Comparison of ENCODE assay signal across 15 cellular contexts in genomic region chr1:2861143-2861987, GRCh38. TPM values are rescaled to one million over a fixed set of nuclear protein-coding genes. Genes with fewer than 3 reads are reported as not detected.
DNase-seq lines count a peak whose midpoint lies in the region; ATAC-seq and TF ChIP-seq lines count a peak whose summit lies in the region.
"Had no signal": no experiment of that assay in that cellular context is flagged by ENCODE, and none has a peak within 500 bp of the region (broad histone marks: within the 10 kb centered on the region; RNA-seq: fewer than 3 reads in every experiment).

No MANE protein-coding gene starts in this region.

- H3K36me3 ChIP-seq in right atrium auricular region (no peaks in the 10 kb centered on the region), osteoblast (ENCODE audit: insufficient read depth, low read length) (no peaks in the 10 kb centered on the region), WERI-Rb-1 (no peaks in the 10 kb centered on the region)

- H3K9me3 ChIP-seq in right atrium auricular region (no peaks in the 10 kb centered on the region), osteoblast (ENCODE audit: low read depth, low read length) (no peaks in the 10 kb centered on the region), WERI-Rb-1 (ENCODE audit: severe bottlenecking) (no peaks in the 10 kb centered on the region)

- H3K27ac Mint-ChIP-seq in natural killer cell treated with Interleukin-12 subunit alpha and Interleukin-12 subunit beta and Interleukin-15 and Interleukin-18, amount 100 ng/mL, for 72 hours = no peak overlapping the region
- H3K27ac Mint-ChIP-seq in natural killer cell = no peak overlapping the region
- H3K27ac Mint-ChIP-seq: CD4-positive, CD25-positive, alpha-beta regulatory T cell had no signal

- peaks cover 0 to 3% of the 10 kb centered on the region in 2 donors for H3K4me1 Mint-ChIP-seq in natural killer cell treated with Interleukin-12 subunit alpha and Interleukin-12 subunit beta and Interleukin-15 and Interleukin-18, amount 100 ng/mL, for 72 hours (ENCODE audit: low read depth in 2 of 2)
- peaks cover 0 to 4% of the 10 kb centered on the region in 2 donors for H3K4me1 Mint-ChIP-seq in natural killer cell

- no peaks in the 10 kb centered on the region for H3K27me3 Mint-ChIP-seq in natural killer cell treated with Interleukin-12 subunit alpha and Interleukin-12 subunit beta and Interleukin-15 and Interleukin-18, amount 100 ng/mL, for 72 hours
- H3K27me3 Mint-ChIP-seq in natural killer cell (ENCODE audit: low read depth in 2 of 2) = no peaks in the 10 kb centered on the region
- H3K27me3 Mint-ChIP-seq: CD4-positive, CD25-positive, alpha-beta regulatory T cell had no signal

- no peaks in the 10 kb centered on the region for H4K20me1 ChIP-seq in osteoblast (ENCODE audit: insufficient read depth, low read length)

- H3K27me3 ChIP-seq in right atrium auricular region (peaks cover 2 to 5% of the 10 kb centered on the region in 2 donors), osteoblast (ENCODE audit: insufficient read depth, low read length) (no peaks in the 10 kb centered on the region), WERI-Rb-1 (ENCODE audit: insufficient read depth, low read depth, severe bottlenecking) (no peaks in the 10 kb centered on the region)

- H3K4me1 ChIP-seq in right atrium auricular region (no peaks in the 10 kb centered on the region), osteoblast (ENCODE audit: insufficient read depth, low read length) (no peaks in the 10 kb centered on the region)

- H2AFZ ChIP-seq in osteoblast (ENCODE audit: low read length) = no peak overlapping the region
- H2AFZ ChIP-seq: GM23248 had no signal

- H3K36me3 Mint-ChIP-seq in natural killer cell treated with Interleukin-12 subunit alpha and Interleukin-12 subunit beta and Interleukin-15 and Interleukin-18, amount 100 ng/mL, for 72 hours = no peaks in the 10 kb centered on the region
- H3K36me3 Mint-ChIP-seq in natural killer cell = no peaks in the 10 kb centered on the region
- H3K36me3 Mint-ChIP-seq: CD4-positive, CD25-positive, alpha-beta regulatory T cell had no signal

- no peak overlapping the region for H3K4me2 ChIP-seq in osteoblast (ENCODE audit: insufficient read depth, low read length)

- no peak overlapping the region for H3K4me3 Mint-ChIP-seq in natural killer cell treated with Interleukin-12 subunit alpha and Interleukin-12 subunit beta and Interleukin-15 and Interleukin-18, amount 100 ng/mL, for 72 hours
- no peak overlapping the region for H3K4me3 Mint-ChIP-seq in natural killer cell
- H3K4me3 Mint-ChIP-seq: CD4-positive, CD25-positive, alpha-beta regulatory T cell had no signal

- intact Hi-C loops in Right ventricle myocardium inferior (cut with DNase I) = no loop called here
- intact Hi-C loops in natural killer cell (cut with micrococcal nuclease) = no loop called here

- H3K4me3 ChIP-seq in right atrium auricular region (no peak overlapping the region), osteoblast (ENCODE audit: insufficient read depth, low read length) (no peak overlapping the region), WERI-Rb-1 (ENCODE audit: low read depth, low read length) (no peak overlapping the region)
- H3K4me3 ChIP-seq: GM12878, GM23248 had no signal

- DNase-seq in Right ventricle myocardium inferior (ENCODE audit: missing footprints) = peak; percentile 48
- DNase-seq in right atrium auricular region (ENCODE audit: low spot score) = no peak
- DNase-seq in natural killer cell treated with Interleukin-12 subunit alpha and Interleukin-12 subunit beta and Interleukin-15 and Interleukin-18, amount 100 ng/mL, for 72 hours (ENCODE audit: low spot score) = peak; percentile 57
- DNase-seq in natural killer cell = no peak
- peak; percentile 77 for DNase-seq in osteoblast (ENCODE audit: insufficient read length, low spot score, missing footprints)
- DNase-seq in GM03348 (ENCODE audit: low spot score) = no peak
- DNase-seq in Kasumi-1 (lab: John Stamatoyannopoulos, UW) = no peak
- DNase-seq in WERI-Rb-1 = no peak
- DNase-seq: CD4-positive, CD25-positive, alpha-beta regulatory T cell; GM23248 had no signal

- no peak overlapping the region for H3K27ac ChIP-seq in right atrium auricular region
- no peak overlapping the region for H3K27ac ChIP-seq in osteoblast (ENCODE audit: low read depth, low read length)
- no peak overlapping the region for H3K27ac ChIP-seq in WERI-Rb-1
- H3K27ac ChIP-seq: 22Rv1, GM23248, HL-60 had no signal

- TF ChIP-seq CTCF in right atrium auricular region (IDR thresholded peaks at IDR 0.05) (no peak), natural killer cell (IDR thresholded peaks at IDR 0.05) (no peak), osteoblast (IDR thresholded peaks at IDR 0.05; ENCODE audit: extremely low read depth, low read depth, low read length) (no peak), WERI-Rb-1 (IDR thresholded peaks at IDR 0.05; ENCODE audit: low read depth, low read length) (no peak)

- H3K79me2 ChIP-seq in osteoblast (ENCODE audit: insufficient read depth, low read length) = no peaks in the 10 kb centered on the region

- no peaks in the 10 kb centered on the region for H3K9me3 Mint-ChIP-seq in natural killer cell treated with Interleukin-12 subunit alpha and Interleukin-12 subunit beta and Interleukin-15 and Interleukin-18, amount 100 ng/mL, for 72 hours
- no peaks in the 10 kb centered on the region for H3K9me3 Mint-ChIP-seq in natural killer cell
- H3K9me3 Mint-ChIP-seq: CD4-positive, CD25-positive, alpha-beta regulatory T cell had no signal

- ATAC-seq in Right ventricle myocardium inferior = no peak
- ATAC-seq in natural killer cell treated with Interleukin-12 subunit alpha and Interleukin-12 subunit beta and Interleukin-15 and Interleukin-18, amount 100 ng/mL, for 72 hours = no peak
- no peak for ATAC-seq in natural killer cell
- ATAC-seq: GM12878, HCT116 had no signal

RNA-seq across cellular contexts. Expression of gene TTC34, which starts 59.9 kb away (rescaled TPM):
- 0.70 TPM for total RNA-seq in Right ventricle myocardium inferior
- under 1 TPM; 0.08 to 0.11 TPM for total RNA-seq in right atrium auricular region
- total RNA-seq in natural killer cell treated with Interleukin-12 subunit alpha and Interleukin-12 subunit beta and Interleukin-15 and Interleukin-18, amount 100 ng/mL, for 72 hours = under 1 TPM; 0.40 to 0.56 TPM
- total RNA-seq in natural killer cell = 1 to 10 TPM in 2 of 3 donors, under 1 TPM in 1; 0.80 to 1.4 (median 1.2) TPM
- 0.29 and 0.36 TPM in 2 replicates for total RNA-seq in osteoblast
- total RNA-seq: Daoy had no signal

Comparison
In these comparisons a context has a peak if more than half of its experiments do, and no peak if none do; other contexts are left out.
1. DNase-seq: peak in Right ventricle myocardium inferior (single experiment), natural killer cell treated with Interleukin-12 subunit alpha and Interleukin-12 subunit beta and Interleukin-15 and Interleukin-18, amount 100 ng/mL, for 72 hours (single experiment) and osteoblast (single experiment); none in right atrium auricular region (single experiment), natural killer cell (single experiment), GM03348 (single experiment), Kasumi-1 (0 of 2) and WERI-Rb-1 (single experiment).